ENCODE assay signal across 30 cellular contexts in the genomic region with DNA sequence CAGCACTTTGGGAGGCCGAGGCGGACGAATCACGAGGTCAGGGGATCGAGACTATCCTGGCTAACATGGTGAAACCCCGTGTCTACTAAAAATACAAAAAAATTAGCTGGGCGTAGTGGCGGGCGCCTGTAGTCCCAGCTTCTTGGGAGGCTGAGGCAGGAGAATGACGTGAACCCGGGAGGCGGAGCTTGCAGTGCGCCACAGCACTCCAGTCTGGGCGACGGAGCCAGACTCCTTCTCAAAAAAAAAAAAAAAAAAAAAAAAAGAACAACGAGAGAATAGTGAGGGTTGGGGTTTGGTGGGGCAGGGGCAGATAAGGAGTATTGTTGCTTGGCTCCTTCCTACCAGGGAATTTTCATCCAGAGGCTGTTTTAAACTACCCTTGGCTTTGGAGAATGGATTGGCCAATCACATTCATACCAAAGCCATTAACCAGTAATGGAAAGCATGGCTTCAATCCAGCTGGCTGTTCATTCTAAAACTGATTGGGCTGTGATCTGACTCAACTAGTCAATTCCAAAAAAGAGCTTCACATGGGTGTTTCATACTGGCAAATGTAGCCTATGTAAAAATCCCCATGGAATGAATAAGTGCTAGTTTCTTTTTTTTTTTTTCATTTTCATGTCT.
DNase-seq lines count a peak whose midpoint lies in the region; ATAC-seq, FAIRE-seq and TF ChIP-seq lines count a peak whose summit lies in the region.
"Had no signal": no experiment of that assay in that cellular context is flagged by ENCODE, and none has a peak within 500 bp of the region (broad histone marks: within the 10 kb centered on the region; RNA-seq: fewer than 3 reads in every experiment).

No MANE protein-coding gene starts in this region.

- no peak overlapping the region for H3K4me3 Mint-ChIP-seq in astrocyte (ENCODE audit: unreplicated experiment)
- no peak overlapping the region for H3K4me3 Mint-ChIP-seq in activated CD8-positive, alpha-beta T cell treated with anti-CD3 and anti-CD28 coated beads, Interleukin-2, amount 10 ng/mL, durations not matched to agents 7 days and 5 days
- H3K4me3 Mint-ChIP-seq: activated T-cell treated with anti-CD3 and anti-CD28 coated beads, Interleukin-2, amount 50 U/mL, for 24 hours; CD4-positive, CD25-positive, alpha-beta regulatory T cell; endodermal cell; naive thymus-derived CD8-positive, alpha-beta T cell; stimulated activated effector memory CD8-positive, alpha-beta T cell treated with anti-CD3 and anti-CD28 coated beads, Interleukin-12 subunit alpha, Interleukin-12 subunit beta, amount 100 ng/mL, for 72 hours; T-helper 1 cell treated with Interleukin-12 subunit alpha and Interleukin-12 subunit beta and Interleukin-4 antibody, amounts not matched to agents 30 μg/mL and 1 μg/mL, for 36 hours had no signal

- H3K27me3 ChIP-seq in astrocyte (ENCODE audit: insufficient read depth, low read length) = no peaks in the 10 kb centered on the region
- H3K27me3 ChIP-seq: esophagus muscularis mucosa, heart right ventricle, suprapubic skin had no signal

- peaks cover 3% of the 10 kb centered on the region for H3K4me1 Mint-ChIP-seq in astrocyte (ENCODE audit: low read depth, unreplicated experiment)
- H3K4me1 Mint-ChIP-seq in activated CD8-positive, alpha-beta T cell treated with anti-CD3 and anti-CD28 coated beads, Interleukin-2, amount 10 ng/mL, durations not matched to agents 7 days and 5 days (ENCODE audit: low read depth) = no peaks in the 10 kb centered on the region
- H3K4me1 Mint-ChIP-seq: CD4-positive, CD25-positive, alpha-beta regulatory T cell; naive thymus-derived CD8-positive, alpha-beta T cell; stimulated activated effector memory CD8-positive, alpha-beta T cell treated with anti-CD3 and anti-CD28 coated beads, Interleukin-12 subunit alpha, Interleukin-12 subunit beta, amount 100 ng/mL, for 72 hours had no signal

- H2AFZ ChIP-seq in astrocyte (ENCODE audit: low read depth, low read length) = no peak overlapping the region

- FAIRE-seq in astrocyte (lab: Jason Lieb, UNC) = no peak
- FAIRE-seq: A204.1, bronchial epithelial cell had no signal

- no peaks in the 10 kb centered on the region for H3K9me3 ChIP-seq in astrocyte (ENCODE audit: insufficient read depth, low read depth, low read length)
- H3K9me3 ChIP-seq: esophagus muscularis mucosa, heart right ventricle, suprapubic skin had no signal

- no peak overlapping the region for H3K4me3 ChIP-seq in astrocyte (ENCODE audit: insufficient read depth, low read depth, low read length)
- H3K4me3 ChIP-seq: esophagus muscularis mucosa, heart right ventricle, smooth muscle cell, suprapubic skin had no signal

- H4K20me1 ChIP-seq in astrocyte (ENCODE audit: insufficient read depth, low read length) = no peaks in the 10 kb centered on the region

- CTCF ChIA-PET in activated CD8-positive, alpha-beta T cell treated with anti-CD3 and anti-CD28 coated beads, Interleukin-2, amount 10 ng/mL, durations not matched to agents 7 days and 5 days (lab: Charles Lee) = no interaction called here

- no peak overlapping the region for H3K27ac Mint-ChIP-seq in astrocyte (ENCODE audit: unreplicated experiment)
- H3K27ac Mint-ChIP-seq in activated CD8-positive, alpha-beta T cell treated with anti-CD3 and anti-CD28 coated beads, Interleukin-2, amount 10 ng/mL, durations not matched to agents 7 days and 5 days = no peak overlapping the region
- H3K27ac Mint-ChIP-seq: activated T-cell treated with anti-CD3 and anti-CD28 coated beads, Interleukin-2, amount 50 U/mL, for 24 hours; endodermal cell; naive thymus-derived CD8-positive, alpha-beta T cell; stimulated activated effector memory CD8-positive, alpha-beta T cell treated with anti-CD3 and anti-CD28 coated beads, Interleukin-12 subunit alpha, Interleukin-12 subunit beta, amount 100 ng/mL, for 72 hours; T-helper 1 cell treated with Interleukin-12 subunit alpha and Interleukin-12 subunit beta and Interleukin-4 antibody, amounts not matched to agents 30 μg/mL and 1 μg/mL, for 36 hours had no signal

- ATAC-seq in Right ventricle myocardium superior (ENCODE audit: poor library complexity) = peak; percentile 56
- no peak for ATAC-seq in GM21825 (IDR thresholded peaks at IDR 0.05; ENCODE audit: unreplicated experiment)
- ATAC-seq in HG02610 (IDR thresholded peaks at IDR 0.05; ENCODE audit: unreplicated experiment) = no peak
- ATAC-seq in activated CD8-positive, alpha-beta T cell treated with anti-CD3 and anti-CD28 coated beads, Interleukin-2, amount 10 ng/mL, durations not matched to agents 7 days and 5 days = no peak
- ATAC-seq: naive thymus-derived CD8-positive, alpha-beta T cell; Panc1; stimulated activated effector memory CD8-positive, alpha-beta T cell treated with anti-CD3 and anti-CD28 coated beads, Interleukin-12 subunit alpha, Interleukin-12 subunit beta, amount 100 ng/mL, for 72 hours had no signal

- H3K36me3 ChIP-seq in astrocyte (ENCODE audit: insufficient read depth, low read length) = no peaks in the 10 kb centered on the region
- H3K36me3 ChIP-seq: esophagus muscularis mucosa, heart right ventricle, suprapubic skin had no signal

- intact Hi-C loops in Right ventricle myocardium superior (cut with DNase I) = no loop called here

- H3K36me3 Mint-ChIP-seq in astrocyte (ENCODE audit: low read depth, unreplicated experiment) = no peaks in the 10 kb centered on the region
- H3K36me3 Mint-ChIP-seq in activated CD8-positive, alpha-beta T cell treated with anti-CD3 and anti-CD28 coated beads, Interleukin-2, amount 10 ng/mL, durations not matched to agents 7 days and 5 days (ENCODE audit: low read depth) = no peaks in the 10 kb centered on the region
- H3K36me3 Mint-ChIP-seq: CD4-positive, CD25-positive, alpha-beta regulatory T cell; naive thymus-derived CD8-positive, alpha-beta T cell; stimulated activated effector memory CD8-positive, alpha-beta T cell treated with anti-CD3 and anti-CD28 coated beads, Interleukin-12 subunit alpha, Interleukin-12 subunit beta, amount 100 ng/mL, for 72 hours had no signal

- H3K79me2 ChIP-seq in astrocyte (ENCODE audit: insufficient read depth, low read length) = no peaks in the 10 kb centered on the region

- peak; percentile 19 for DNase-seq in AG08396 (ENCODE audit: low spot score)
- DNase-seq in HCEC 1CT = peak; percentile 74
- peak; percentile 21 for DNase-seq in astrocyte (ENCODE audit: low read depth)
- DNase-seq in Right ventricle myocardium superior = no peak
- no peak for DNase-seq in activated naive CD4-positive, alpha-beta T cell treated with Interleukin-2 at 50 U/mL for 16 hours
- no peak for DNase-seq in activated CD8-positive, alpha-beta T cell treated with anti-CD3 and anti-CD28 coated beads, Interleukin-2, amount 10 ng/mL, durations not matched to agents 7 days and 5 days
- DNase-seq: activated CD8-positive, alpha-beta memory T cell treated with anti-CD3 and anti-CD28 coated beads for 24 hours; activated gamma-delta T cell treated with Interleukin-2 at 50 U/mL for 16 hours; activated T-cell treated with anti-CD3 and anti-CD28 coated beads, Interleukin-2, amount 50 U/mL, for 24 hours; amniotic stem cell; CD4-positive, CD25-positive, alpha-beta regulatory T cell; endodermal cell; heart right ventricle; midbrain; MM.1S; naive thymus-derived CD8-positive, alpha-beta T cell; NCI-H1417; NCI-H2107; occipital lobe; stimulated activated CD4-positive, alpha-beta T cell treated with anti-CD3 and anti-CD28 coated beads, Interleukin-2, amount 100 ng/mL, for 48 hours had no signal

- TF ChIP-seq CTCF in astrocyte (IDR thresholded peaks at IDR 0.05; ENCODE audit: insufficient read depth, low read depth, low read length) = no peak

- H3K4me1 ChIP-seq in astrocyte (ENCODE audit: insufficient read depth, low read length) = no peaks in the 10 kb centered on the region
- H3K4me1 ChIP-seq: suprapubic skin had no signal

- POLR2A ChIA-PET in activated CD8-positive, alpha-beta T cell treated with anti-CD3 and anti-CD28 coated beads, Interleukin-2, amount 10 ng/mL, durations not matched to agents 7 days and 5 days (lab: Charles Lee) = interaction anchor here (0.7 kb wide), 1 partner anchor 13 kb away, joined by 3 read pairs; no protein-coding TSS in a partner anchor

- H3K4me2 ChIP-seq in astrocyte (ENCODE audit: low read length) = no peak overlapping the region
- H3K4me2 ChIP-seq: smooth muscle cell had no signal

- no peak overlapping the region for H3K9ac ChIP-seq in astrocyte (ENCODE audit: low read length)

- peaks cover 2% of the 10 kb centered on the region for H3K27me3 Mint-ChIP-seq in astrocyte (ENCODE audit: low read depth, unreplicated experiment)
- H3K27me3 Mint-ChIP-seq in activated CD8-positive, alpha-beta T cell treated with anti-CD3 and anti-CD28 coated beads, Interleukin-2, amount 10 ng/mL, durations not matched to agents 7 days and 5 days (ENCODE audit: low read depth) = no peaks in the 10 kb centered on the region
- H3K27me3 Mint-ChIP-seq: activated T-cell treated with anti-CD3 and anti-CD28 coated beads, Interleukin-2, amount 50 U/mL, for 24 hours; CD4-positive, CD25-positive, alpha-beta regulatory T cell had no signal

- H3K9me3 Mint-ChIP-seq in astrocyte (ENCODE audit: unreplicated experiment) = no peaks in the 10 kb centered on the region
- H3K9me3 Mint-ChIP-seq in activated CD8-positive, alpha-beta T cell treated with anti-CD3 and anti-CD28 coated beads, Interleukin-2, amount 10 ng/mL, durations not matched to agents 7 days and 5 days (ENCODE audit: insufficient read depth) = no peaks in the 10 kb centered on the region
- H3K9me3 Mint-ChIP-seq: endodermal cell; T-helper 1 cell treated with Interleukin-12 subunit alpha and Interleukin-12 subunit beta and Interleukin-4 antibody, amounts not matched to agents 30 μg/mL and 1 μg/mL, for 36 hours had no signal

- no peak overlapping the region for H3K27ac ChIP-seq in astrocyte (ENCODE audit: low read depth, low read length)
- H3K27ac ChIP-seq: esophagus muscularis mucosa, suprapubic skin had no signal

Comparison
In these comparisons a context has a peak if more than half of its experiments do, and no peak if none do; other contexts are left out.
1. DNase-seq: peak in AG08396 (single experiment), HCEC 1CT (single experiment) and astrocyte (single experiment); none in Right ventricle myocardium superior (single experiment), activated naive CD4-positive, alpha-beta T cell treated with Interleukin-2 at 50 U/mL for 16 hours (single experiment) and activated CD8-positive, alpha-beta T cell treated with anti-CD3 and anti-CD28 coated beads, Interleukin-2, amount 10 ng/mL, durations not matched to agents 7 days and 5 days (single experiment).